Comparison of ENCODE assay signal across 38 cellular contexts in the genomic region with DNA sequence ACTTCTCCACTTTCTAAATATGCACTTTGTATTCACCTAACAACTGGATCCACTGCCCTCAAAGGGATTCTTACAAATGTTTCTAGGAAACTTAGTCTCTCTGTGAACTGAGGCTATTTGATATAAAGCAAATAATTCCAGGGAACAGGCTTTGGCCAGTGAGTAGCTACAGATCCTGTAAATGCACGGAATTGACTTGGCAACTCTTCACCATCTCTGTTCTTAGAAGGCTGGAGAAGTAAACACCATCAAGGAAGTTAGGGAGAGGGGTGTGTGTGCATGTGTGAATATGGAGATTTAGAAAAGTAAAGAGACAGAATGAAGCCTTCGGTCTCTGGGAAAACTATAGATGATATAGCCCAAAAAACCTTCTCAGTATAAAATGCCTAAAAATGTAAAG. TPM values are rescaled to one million over a fixed set of nuclear protein-coding genes. Genes with fewer than 3 reads are reported as not detected.
"Had no signal": no experiment of that assay in that cellular context is flagged by ENCODE, and none has a peak within 500 bp of the region (broad histone marks: within the 10 kb centered on the region; RNA-seq: fewer than 3 reads in every experiment).

No MANE protein-coding gene starts in this region.

- H3K4me3 ChIP-seq: ascending aorta, cardiac muscle cell had no signal

- H3K27ac Mint-ChIP-seq: activated CD4-positive, alpha-beta memory T cell treated with anti-CD3 and anti-CD28 coated beads, Interleukin-2, amount 10 ng/mL, durations not matched to agents 7 days and 5 days; activated CD4-positive, alpha-beta T cell treated with anti-CD3 and anti-CD28 coated beads for 36 hours; activated CD4-positive, alpha-beta T cell treated with anti-CD3 and anti-CD28 coated beads, Interleukin-2, amount 10 ng/mL, durations not matched to agents 7 days and 5 days; activated CD8-positive, alpha-beta memory T cell treated with anti-CD3 and anti-CD28 coated beads, Interleukin-2, amount 10 ng/mL, durations not matched to agents 7 days and 5 days; activated CD8-positive, alpha-beta T cell treated with anti-CD3 and anti-CD28 coated beads, Interleukin-2, amount 10 ng/mL, durations not matched to agents 7 days and 5 days; activated naive CD4-positive, alpha-beta T cell treated with anti-CD3 and anti-CD28 coated beads for 36 hours; activated naive CD8-positive, alpha-beta T cell; activated naive CD8-positive, alpha-beta T cell treated with anti-CD3 and anti-CD28 coated beads, Interleukin-2, amount 10 ng/mL, durations not matched to agents 7 days and 5 days; activated naive CD8-positive, alpha-beta T cell treated with anti-CD3 and anti-CD28 coated beads, Interleukin-2, amount 50 U/mL, for 24 hours; activated T-cell treated with anti-CD3 and anti-CD28 coated beads, Interleukin-2, amount 50 U/mL, for 24 hours; activated T-helper 2 cell treated with anti-CD3 and anti-CD28 coated beads, Interferon-gamma antibody, Interleukin-2, Interleukin-4, amounts not matched to agents 10 μg/mL and 5 μg/mL and 100 μg/mL, durations not matched to agents 14 hours and 24 hours and 36 hours; brain; T-helper 1 cell treated with Interleukin-12 subunit alpha and Interleukin-12 subunit beta and Interleukin-4 antibody, amounts not matched to agents 30 μg/mL and 1 μg/mL, for 36 hours; T-helper 2 cell treated with Interferon-gamma antibody and Interleukin-4, amounts not matched to agents 5 μg/mL and 100 μg/mL, for 36 hours; WTC11 had no signal

- H3K4me1 ChIP-seq: ascending aorta had no signal

- H3K4me1 Mint-ChIP-seq: activated CD4-positive, alpha-beta memory T cell treated with anti-CD3 and anti-CD28 coated beads, Interleukin-2, amount 10 ng/mL, durations not matched to agents 7 days and 5 days; activated CD4-positive, alpha-beta T cell treated with anti-CD3 and anti-CD28 coated beads for 36 hours; activated CD4-positive, alpha-beta T cell treated with anti-CD3 and anti-CD28 coated beads, Interleukin-2, amount 10 ng/mL, durations not matched to agents 7 days and 5 days; activated CD8-positive, alpha-beta memory T cell treated with anti-CD3 and anti-CD28 coated beads, Interleukin-2, amount 10 ng/mL, durations not matched to agents 7 days and 5 days; activated naive CD8-positive, alpha-beta T cell treated with anti-CD3 and anti-CD28 coated beads, Interleukin-2, amount 10 ng/mL, durations not matched to agents 7 days and 5 days; activated naive CD8-positive, alpha-beta T cell treated with anti-CD3 and anti-CD28 coated beads, Interleukin-2, amount 50 U/mL, for 24 hours; brain; central memory CD8-positive, alpha-beta T cell had no signal

- H3K9me3 Mint-ChIP-seq: activated CD4-positive, alpha-beta memory T cell treated with anti-CD3 and anti-CD28 coated beads, Interleukin-2, amount 10 ng/mL, durations not matched to agents 7 days and 5 days; activated CD4-positive, alpha-beta T cell treated with anti-CD3 and anti-CD28 coated beads, Interleukin-2, amount 10 ng/mL, durations not matched to agents 7 days and 5 days; activated naive CD4-positive, alpha-beta T cell treated with anti-CD3 and anti-CD28 coated beads for 36 hours; activated naive CD8-positive, alpha-beta T cell treated with anti-CD3 and anti-CD28 coated beads, Interleukin-2, amount 10 ng/mL, durations not matched to agents 7 days and 5 days; activated naive CD8-positive, alpha-beta T cell treated with anti-CD3 and anti-CD28 coated beads, Interleukin-2, amount 50 U/mL, for 24 hours; activated T-cell treated with anti-CD3 and anti-CD28 coated beads, Interleukin-2, amount 50 U/mL, for 24 hours; activated T-helper 2 cell treated with anti-CD3 and anti-CD28 coated beads, Interferon-gamma antibody, Interleukin-2, Interleukin-4, amounts not matched to agents 10 μg/mL and 5 μg/mL and 100 μg/mL, durations not matched to agents 14 hours and 24 hours and 36 hours; brain; central memory CD8-positive, alpha-beta T cell; T-helper 1 cell treated with Interleukin-12 subunit alpha and Interleukin-12 subunit beta and Interleukin-4 antibody, amounts not matched to agents 30 μg/mL and 1 μg/mL, for 36 hours; T-helper 2 cell treated with Interferon-gamma antibody and Interleukin-4, amounts not matched to agents 5 μg/mL and 100 μg/mL, for 36 hours; WTC11 had no signal

- H3K36me3 ChIP-seq: ascending aorta, cardiac muscle cell, WERI-Rb-1 had no signal

- H3K4me3 Mint-ChIP-seq: activated CD4-positive, alpha-beta memory T cell treated with anti-CD3 and anti-CD28 coated beads, Interleukin-2, amount 10 ng/mL, durations not matched to agents 7 days and 5 days; activated CD4-positive, alpha-beta T cell treated with anti-CD3 and anti-CD28 coated beads for 36 hours; activated CD4-positive, alpha-beta T cell treated with anti-CD3 and anti-CD28 coated beads, Interleukin-2, amount 10 ng/mL, durations not matched to agents 7 days and 5 days; activated CD8-positive, alpha-beta memory T cell treated with anti-CD3 and anti-CD28 coated beads, Interleukin-2, amount 10 ng/mL, durations not matched to agents 7 days and 5 days; activated CD8-positive, alpha-beta T cell treated with anti-CD3 and anti-CD28 coated beads, Interleukin-2, amount 10 ng/mL, durations not matched to agents 7 days and 5 days; activated naive CD4-positive, alpha-beta T cell treated with anti-CD3 and anti-CD28 coated beads for 36 hours; activated naive CD8-positive, alpha-beta T cell; activated naive CD8-positive, alpha-beta T cell treated with anti-CD3 and anti-CD28 coated beads, Interleukin-2, amount 10 ng/mL, durations not matched to agents 7 days and 5 days; activated naive CD8-positive, alpha-beta T cell treated with anti-CD3 and anti-CD28 coated beads, Interleukin-2, amount 50 U/mL, for 24 hours; activated T-cell treated with anti-CD3 and anti-CD28 coated beads, Interleukin-2, amount 50 U/mL, for 24 hours; brain; central memory CD8-positive, alpha-beta T cell; T-helper 1 cell treated with Interleukin-12 subunit alpha and Interleukin-12 subunit beta and Interleukin-4 antibody, amounts not matched to agents 30 μg/mL and 1 μg/mL, for 36 hours; T-helper 2 cell treated with Interferon-gamma antibody and Interleukin-4, amounts not matched to agents 5 μg/mL and 100 μg/mL, for 36 hours; WTC11 had no signal

- ATAC-seq: activated CD4-positive, alpha-beta T cell treated with anti-CD3 and anti-CD28 coated beads for 36 hours; activated CD4-positive, CD25-positive, alpha-beta regulatory T cell treated with anti-CD3 and anti-CD28 coated beads, Interleukin-2, amount 50 U/mL, for 24 hours; activated CD8-positive, alpha-beta memory T cell treated with anti-CD3 and anti-CD28 coated beads, Interleukin-2, amount 10 ng/mL, durations not matched to agents 7 days and 5 days; activated CD8-positive, alpha-beta T cell treated with anti-CD3 and anti-CD28 coated beads, Interleukin-2, amount 10 ng/mL, durations not matched to agents 7 days and 5 days; activated naive CD8-positive, alpha-beta T cell treated with anti-CD3 and anti-CD28 coated beads, Interleukin-2, amount 50 U/mL, for 24 hours; WTC11 had no signal

- H3K27ac ChIP-seq: ascending aorta, cardiac muscle cell, WERI-Rb-1 had no signal

- H3K27me3 ChIP-seq: ascending aorta had no signal

- H3K36me3 Mint-ChIP-seq: activated CD8-positive, alpha-beta memory T cell treated with anti-CD3 and anti-CD28 coated beads, Interleukin-2, amount 10 ng/mL, durations not matched to agents 7 days and 5 days; activated naive CD8-positive, alpha-beta T cell; activated naive CD8-positive, alpha-beta T cell treated with anti-CD3 and anti-CD28 coated beads, Interleukin-2, amount 10 ng/mL, durations not matched to agents 7 days and 5 days; brain; WTC11 had no signal

- H3K9me3 ChIP-seq: ascending aorta had no signal

- DNase-seq: activated CD4-positive, alpha-beta memory T cell treated with anti-CD3 and anti-CD28 coated beads, Interleukin-2, amount 10 ng/mL, durations not matched to agents 7 days and 5 days; activated CD4-positive, alpha-beta T cell treated with anti-CD3 and anti-CD28 coated beads for 1 hour; activated CD4-positive, alpha-beta T cell treated with anti-CD3 and anti-CD28 coated beads for 36 hours; activated CD4-positive, alpha-beta T cell treated with anti-CD3 and anti-CD28 coated beads for 48 hours; activated CD4-positive, alpha-beta T cell treated with anti-CD3 and anti-CD28 coated beads, Interleukin-2, amount 10 ng/mL, durations not matched to agents 7 days and 5 days; activated CD4-positive, alpha-beta T cell treated with anti-CD3 and anti-CD28 coated beads, Interleukin-2, amount 50 U/mL, for 48 hours; activated CD4-positive, CD25-positive, alpha-beta regulatory T cell; activated CD8-positive, alpha-beta memory T cell treated with anti-CD3 and anti-CD28 coated beads for 24 hours; activated CD8-positive, alpha-beta memory T cell treated with anti-CD3 and anti-CD28 coated beads, Interleukin-2, amount 10 ng/mL, durations not matched to agents 7 days and 5 days; activated CD8-positive, alpha-beta memory T cell treated with anti-CD3 and anti-CD28 coated beads, Interleukin-2, amount 50 U/mL, for 48 hours; activated CD8-positive, alpha-beta T cell treated with anti-CD3 and anti-CD28 coated beads, Interleukin-2, amount 10 ng/mL, durations not matched to agents 7 days and 5 days; activated effector memory CD4-positive, alpha-beta T cell treated with Interleukin-2 at 50 U/mL for 16 hours; activated gamma-delta T cell; activated naive CD4-positive, alpha-beta T cell treated with anti-CD3 and anti-CD28 coated beads for 36 hours; activated naive CD4-positive, alpha-beta T cell treated with anti-CD3 and anti-CD28 coated beads, Interleukin-2, amount 50 U/mL, for 16 hours; activated naive CD8-positive, alpha-beta T cell treated with anti-CD3 and anti-CD28 coated beads, Interleukin-2, amount 10 ng/mL, durations not matched to agents 7 days and 5 days; activated naive CD8-positive, alpha-beta T cell treated with anti-CD3 and anti-CD28 coated beads, Interleukin-2, amount 50 U/mL, for 24 hours; activated T-cell treated with anti-CD3 and anti-CD28 coated beads, Interleukin-2, amount 50 U/mL, for 24 hours; activated T-cell treated with anti-CD3 and anti-CD28 coated beads, Interleukin-2, amount 50 U/mL, for 48 hours; amygdala; anterior cingulate cortex; caudate nucleus; cerebellar nuclear complex; T-helper 1 cell; T-helper 2 cell; T-helper 9 cell; WERI-Rb-1 had no signal

RNA-seq across cellular contexts. Expression of gene CIDEA, which starts 10.7 kb away (rescaled TPM):
- total RNA-seq: activated CD4-positive, alpha-beta memory T cell treated with anti-CD3 and anti-CD28 coated beads, Interleukin-2, amount 10 ng/mL, durations not matched to agents 7 days and 5 days; activated CD4-positive, alpha-beta T cell treated with anti-CD3 and anti-CD28 coated beads for 36 hours; activated CD4-positive, alpha-beta T cell treated with anti-CD3 and anti-CD28 coated beads, Interleukin-2, amount 10 ng/mL, durations not matched to agents 7 days and 5 days; activated CD8-positive, alpha-beta memory T cell treated with anti-CD3 and anti-CD28 coated beads, Interleukin-2, amount 10 ng/mL, durations not matched to agents 7 days and 5 days; activated CD8-positive, alpha-beta T cell treated with anti-CD3 and anti-CD28 coated beads, Interleukin-2, amount 10 ng/mL, durations not matched to agents 7 days and 5 days; activated naive CD4-positive, alpha-beta T cell treated with anti-CD3 and anti-CD28 coated beads for 36 hours; activated naive CD8-positive, alpha-beta T cell treated with anti-CD3 and anti-CD28 coated beads, Interleukin-2, amount 10 ng/mL, durations not matched to agents 7 days and 5 days; activated T-helper 2 cell treated with anti-CD3 and anti-CD28 coated beads, Interferon-gamma antibody, Interleukin-2, Interleukin-4, amounts not matched to agents 10 μg/mL and 5 μg/mL and 100 μg/mL, durations not matched to agents 14 hours and 24 hours and 36 hours; ascending aorta; cardiac muscle cell; chondrocyte had no signal
